In the genomic region with DNA sequence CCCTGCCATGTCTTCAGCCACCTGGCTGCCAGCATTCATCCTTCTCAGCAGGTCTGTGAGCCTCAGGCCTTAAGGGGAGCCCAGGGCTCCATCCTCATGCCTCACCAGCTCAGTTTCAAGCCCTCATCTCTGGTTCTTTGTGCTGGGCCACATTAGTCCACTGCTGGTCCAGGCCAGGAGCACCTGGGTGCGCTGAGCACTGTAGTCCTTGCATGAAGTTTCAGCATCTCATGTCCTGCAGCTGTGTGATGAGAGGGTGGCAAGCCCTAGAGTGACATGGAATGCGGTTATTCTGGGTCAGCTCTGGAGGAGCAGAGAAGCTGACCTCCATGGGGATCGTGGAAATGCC, we compare ENCODE assay signal across 27 cellular contexts. TPM values are rescaled to one million over a fixed set of nuclear protein-coding genes. Genes with fewer than 3 reads are reported as not detected.
"Had no signal": no experiment of that assay in that cellular context is flagged by ENCODE, and none has a peak within 500 bp of the region (broad histone marks: within the 10 kb centered on the region; RNA-seq: fewer than 3 reads in every experiment).

No MANE protein-coding gene starts in this region.

- H3K4me1 Mint-ChIP-seq: activated CD4-positive, alpha-beta T cell treated with anti-CD3 and anti-CD28 coated beads, Interleukin-2, amount 10 ng/mL, durations not matched to agents 7 days and 5 days; activated naive CD4-positive, alpha-beta T cell treated with anti-CD3 and anti-CD28 coated beads, Interleukin-2, amount 50 U/mL, for 24 hours; activated naive CD8-positive, alpha-beta T cell treated with anti-CD3 and anti-CD28 coated beads, Interleukin-2, amount 10 ng/mL, durations not matched to agents 7 days and 5 days had no signal

- H3K9me3 Mint-ChIP-seq: activated CD4-positive, alpha-beta T cell treated with anti-CD3 and anti-CD28 coated beads, Interleukin-2, amount 10 ng/mL, durations not matched to agents 7 days and 5 days; activated naive CD4-positive, alpha-beta T cell treated with anti-CD3 and anti-CD28 coated beads, Interleukin-2, amount 50 U/mL, for 24 hours; activated naive CD8-positive, alpha-beta T cell treated with anti-CD3 and anti-CD28 coated beads, Interleukin-2, amount 10 ng/mL, durations not matched to agents 7 days and 5 days; activated T-cell treated with anti-CD3 and anti-CD28 coated beads, Interleukin-2, amount 50 U/mL, for 24 hours; activated T-helper 2 cell treated with anti-CD3 and anti-CD28 coated beads, Interferon-gamma antibody, Interleukin-2, Interleukin-4, amounts not matched to agents 10 μg/mL and 5 μg/mL and 100 μg/mL, durations not matched to agents 14 hours and 24 hours and 36 hours; brain; T-helper 1 cell treated with Interleukin-12 subunit alpha and Interleukin-12 subunit beta and Interleukin-4 antibody, amounts not matched to agents 30 μg/mL and 1 μg/mL, for 36 hours; T-helper 2 cell treated with Interferon-gamma antibody and Interleukin-4, amounts not matched to agents 5 μg/mL and 100 μg/mL, for 36 hours had no signal

- H3K4me3 Mint-ChIP-seq: activated CD4-positive, alpha-beta T cell treated with anti-CD3 and anti-CD28 coated beads, Interleukin-2, amount 10 ng/mL, durations not matched to agents 7 days and 5 days; activated CD8-positive, alpha-beta T cell treated with anti-CD3 and anti-CD28 coated beads, Interleukin-2, amount 10 ng/mL, durations not matched to agents 7 days and 5 days; activated naive CD4-positive, alpha-beta T cell treated with anti-CD3 and anti-CD28 coated beads, Interleukin-2, amount 50 U/mL, for 24 hours; activated naive CD8-positive, alpha-beta T cell treated with anti-CD3 and anti-CD28 coated beads, Interleukin-2, amount 10 ng/mL, durations not matched to agents 7 days and 5 days; activated T-cell treated with anti-CD3 and anti-CD28 coated beads, Interleukin-2, amount 50 U/mL, for 24 hours; brain; T-helper 1 cell treated with Interleukin-12 subunit alpha and Interleukin-12 subunit beta and Interleukin-4 antibody, amounts not matched to agents 30 μg/mL and 1 μg/mL, for 36 hours; T-helper 2 cell treated with Interferon-gamma antibody and Interleukin-4, amounts not matched to agents 5 μg/mL and 100 μg/mL, for 36 hours had no signal

- FAIRE-seq: TTC549 had no signal

- H3K4me3 ChIP-seq: SJSA1 had no signal

- H3K36me3 Mint-ChIP-seq: activated naive CD4-positive, alpha-beta T cell treated with anti-CD3 and anti-CD28 coated beads, Interleukin-2, amount 50 U/mL, for 24 hours; activated naive CD8-positive, alpha-beta T cell treated with anti-CD3 and anti-CD28 coated beads, Interleukin-2, amount 10 ng/mL, durations not matched to agents 7 days and 5 days; brain had no signal

- H3K27me3 Mint-ChIP-seq: activated CD4-positive, alpha-beta T cell treated with anti-CD3 and anti-CD28 coated beads, Interleukin-2, amount 10 ng/mL, durations not matched to agents 7 days and 5 days; activated naive CD8-positive, alpha-beta T cell treated with anti-CD3 and anti-CD28 coated beads, Interleukin-2, amount 10 ng/mL, durations not matched to agents 7 days and 5 days; activated T-cell treated with anti-CD3 and anti-CD28 coated beads, Interleukin-2, amount 50 U/mL, for 24 hours; brain had no signal

- H3K9ac ChIP-seq: SK-N-SH had no signal

- DNase-seq: activated CD4-positive, alpha-beta T cell treated with anti-CD3 and anti-CD28 coated beads, Interleukin-2, amount 10 ng/mL, durations not matched to agents 7 days and 5 days; activated CD4-positive, alpha-beta T cell treated with anti-CD3 and anti-CD28 coated beads, Interleukin-2, amount 50 U/mL, for 48 hours; activated CD8-positive, alpha-beta T cell treated with anti-CD3 and anti-CD28 coated beads, Interleukin-2, amount 10 ng/mL, durations not matched to agents 7 days and 5 days; activated gamma-delta T cell; activated naive CD4-positive, alpha-beta T cell treated with Interleukin-2 at 50 U/mL for 16 hours; activated naive CD8-positive, alpha-beta T cell treated with anti-CD3 and anti-CD28 coated beads, Interleukin-2, amount 10 ng/mL, durations not matched to agents 7 days and 5 days; activated T-cell treated with anti-CD3 and anti-CD28 coated beads, Interleukin-2, amount 50 U/mL, for 24 hours; amygdala; central memory CD4-positive, alpha-beta T cell; Karpas-422; KBM-7; NCI-H1105; NCI-H1417 treated with DMSO at 0.1 percent for 48 hours; NCI-H1930; NCI-H2081 treated with DMSO at 0.1 percent for 48 hours; NCI-H345; NCI-H524 treated with DMSO at 0.1 percent for 48 hours; SHP77 treated with DMSO at 0.1 percent for 48 hours; SK-N-SH had no signal

- H3K27me3 ChIP-seq: SJSA1 had no signal

- H3K27ac Mint-ChIP-seq: activated CD4-positive, alpha-beta T cell treated with anti-CD3 and anti-CD28 coated beads, Interleukin-2, amount 10 ng/mL, durations not matched to agents 7 days and 5 days; activated CD8-positive, alpha-beta T cell treated with anti-CD3 and anti-CD28 coated beads, Interleukin-2, amount 10 ng/mL, durations not matched to agents 7 days and 5 days; activated naive CD4-positive, alpha-beta T cell treated with anti-CD3 and anti-CD28 coated beads, Interleukin-2, amount 50 U/mL, for 24 hours; activated naive CD8-positive, alpha-beta T cell treated with anti-CD3 and anti-CD28 coated beads, Interleukin-2, amount 10 ng/mL, durations not matched to agents 7 days and 5 days; activated T-cell treated with anti-CD3 and anti-CD28 coated beads, Interleukin-2, amount 50 U/mL, for 24 hours; activated T-helper 2 cell treated with anti-CD3 and anti-CD28 coated beads, Interferon-gamma antibody, Interleukin-2, Interleukin-4, amounts not matched to agents 10 μg/mL and 5 μg/mL and 100 μg/mL, durations not matched to agents 14 hours and 24 hours and 36 hours; brain; T-helper 1 cell treated with Interleukin-12 subunit alpha and Interleukin-12 subunit beta and Interleukin-4 antibody, amounts not matched to agents 30 μg/mL and 1 μg/mL, for 36 hours; T-helper 2 cell treated with Interferon-gamma antibody and Interleukin-4, amounts not matched to agents 5 μg/mL and 100 μg/mL, for 36 hours had no signal

- H3K27ac ChIP-seq: SJSA1 had no signal

- H3K9me3 ChIP-seq: SJSA1, SK-N-SH had no signal

RNA-seq across cellular contexts. Expression of gene COL5A1, which starts 42.7 kb away (rescaled TPM):
- total RNA-seq: activated T-helper 2 cell treated with anti-CD3 and anti-CD28 coated beads, Interferon-gamma antibody, Interleukin-2, Interleukin-4, amounts not matched to agents 10 μg/mL and 5 μg/mL and 100 μg/mL, durations not matched to agents 14 hours and 24 hours and 36 hours; MCF 10A had no signal
